22 cellular contexts compared by ENCODE assay signal in the genomic region with DNA sequence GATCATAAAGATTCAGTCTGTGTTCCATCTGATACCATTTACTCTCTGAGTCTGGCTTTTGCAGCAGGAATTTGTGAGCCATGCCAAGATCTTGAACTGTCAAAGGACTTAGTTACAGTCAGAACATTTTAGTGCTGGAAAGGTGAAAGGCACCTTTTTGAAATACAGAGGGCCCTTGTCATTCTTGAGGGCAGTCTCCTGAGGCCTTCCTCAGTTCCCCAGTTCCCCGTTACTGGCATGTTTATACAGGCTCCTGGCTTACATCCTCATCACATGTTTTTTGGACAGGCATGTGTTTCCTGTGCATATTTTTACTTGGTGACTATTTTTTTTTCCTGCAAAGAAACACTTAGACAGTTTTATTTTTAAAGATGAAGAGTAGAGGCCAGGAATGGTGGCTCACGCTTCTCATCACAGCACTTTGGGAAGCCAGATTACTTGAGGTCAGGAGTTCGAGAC. TPM values are rescaled to one million over a fixed set of nuclear protein-coding genes. Genes with fewer than 3 reads are reported as not detected.
DNase-seq lines count a peak whose midpoint lies in the region; ATAC-seq and TF ChIP-seq lines count a peak whose summit lies in the region.
"Had no signal": no experiment of that assay in that cellular context is flagged by ENCODE, and none has a peak within 500 bp of the region (broad histone marks: within the 10 kb centered on the region; RNA-seq: fewer than 3 reads in every experiment).

No MANE protein-coding gene starts in this region.

- H3K9me3 ChIP-seq in right cardiac atrium (ENCODE audit: control insufficient read depth, low read length) (no peaks in the 10 kb centered on the region), right atrium auricular region (no peaks in the 10 kb centered on the region), osteoblast (ENCODE audit: low read depth, low read length) (no peaks in the 10 kb centered on the region)
- H3K9me3 ChIP-seq: mucosa of descending colon had no signal

- no peak overlapping the region for H3K4me3 ChIP-seq in right cardiac atrium (ENCODE audit: low read length)
- no peak overlapping the region for H3K4me3 ChIP-seq in right atrium auricular region
- no peak overlapping the region for H3K4me3 ChIP-seq in osteoblast (ENCODE audit: insufficient read depth, low read length)
- H3K4me3 ChIP-seq: mucosa of descending colon, smooth muscle cell had no signal

- no peaks in the 10 kb centered on the region for H3K4me1 ChIP-seq in right cardiac atrium (ENCODE audit: control insufficient read depth, insufficient read depth, low read length)
- peaks cover 0 to 10% of the 10 kb centered on the region in 2 donors for H3K4me1 ChIP-seq in right atrium auricular region
- H3K4me1 ChIP-seq in osteoblast (ENCODE audit: insufficient read depth, low read length), result peaks cover 9% of the 10 kb centered on the region

- ATAC-seq in right cardiac atrium, result peak; percentile 29 to 77
- no peak for ATAC-seq in HG03045 (IDR thresholded peaks at IDR 0.05; ENCODE audit: unreplicated experiment)
- ATAC-seq: mucosa of descending colon; PC-3; stimulated activated naive B cell treated with anti-CD40 and anti-IgM and Interleukin-4, amounts not matched to agents 10 μg/mL and 1 μg/mL and 100 μg/mL, for 72 hours had no signal

- H3K27me3 ChIP-seq in right cardiac atrium (ENCODE audit: control insufficient read depth, insufficient read depth) (no peaks in the 10 kb centered on the region), right atrium auricular region (no peaks in the 10 kb centered on the region), osteoblast (ENCODE audit: insufficient read depth, low read length) (no peaks in the 10 kb centered on the region)

- H3K79me2 ChIP-seq in osteoblast (ENCODE audit: insufficient read depth, low read length), result no peaks in the 10 kb centered on the region

- TF ChIP-seq CTCF in right atrium auricular region (IDR thresholded peaks at IDR 0.05), result no peak
- TF ChIP-seq CTCF in osteoblast (IDR thresholded peaks at IDR 0.05; ENCODE audit: extremely low read depth, low read depth, low read length), result no peak

- H3K27ac ChIP-seq in right cardiac atrium (ENCODE audit: low read length) (peak overlapping the region; percentile 37), right atrium auricular region (peak overlapping the region in 1 of 2 donors; percentile 48), epithelial cell of prostate (peak overlapping the region; percentile 44), osteoblast (ENCODE audit: low read depth, low read length) (no peak overlapping the region)

- H3K4me2 ChIP-seq in osteoblast (ENCODE audit: insufficient read depth, low read length), result no peak overlapping the region
- H3K4me2 ChIP-seq: smooth muscle cell had no signal

- intact Hi-C loops in right cardiac atrium (cut with DNase I), result loop anchor here in 3 of 4 donors (5.0 to 10.0 kb wide), 3 partner anchors 293 to 446 kb away; no protein-coding TSS in a partner anchor

- WGBS in right cardiac atrium, result 41% methylated on average over 3 of the region's 3 CpGs

- no peak for DNase-seq in right cardiac atrium
- no peak for DNase-seq in right atrium auricular region (ENCODE audit: low spot score)
- DNase-seq in epithelial cell of prostate (ENCODE audit: low read depth, low spot score), result no peak
- no peak for DNase-seq in osteoblast (ENCODE audit: insufficient read length, low spot score, missing footprints)
- DNase-seq in cerebellum (ENCODE audit: low spot score), result no peak
- no peak for DNase-seq in GM19238 (ENCODE audit: insufficient read length, low spot score)
- DNase-seq in COLO668 (lab: John Stamatoyannopoulos, UW; ENCODE audit: unreplicated experiment), result no peak
- DNase-seq: activated naive CD4-positive, alpha-beta T cell treated with anti-CD3 and anti-CD28 coated beads, Interleukin-2, amount 10 ng/mL, durations not matched to agents 7 days and 5 days; activated T-cell treated with anti-CD3 and anti-CD28 coated beads for 4 hours; CD4-positive, alpha-beta memory T cell; central memory CD4-positive, alpha-beta T cell; DND-41; hippocampal formation; kidney; mucosa of descending colon; NCI-H1048; NCI-H774; nucleus accumbens; PC-3; stimulated activated naive B cell treated with anti-CD40 and anti-IgM and Interleukin-4, amounts not matched to agents 10 μg/mL and 1 μg/mL and 100 μg/mL, for 72 hours had no signal

- no peaks in the 10 kb centered on the region for H4K20me1 ChIP-seq in osteoblast (ENCODE audit: insufficient read depth, low read length)

- H2AFZ ChIP-seq in osteoblast (ENCODE audit: low read length), result peak overlapping the region; percentile 68

- H3K36me3 ChIP-seq in right atrium auricular region (no peaks in the 10 kb centered on the region), osteoblast (ENCODE audit: insufficient read depth, low read length) (no peaks in the 10 kb centered on the region)

RNA-seq across cellular contexts. Expression of a gene that starts 21.0 kb away (rescaled TPM):
- under 1 TPM; 0.14 to 0.42 (median 0.29) TPM for total RNA-seq in right cardiac atrium
- 0.16 TPM for polyA plus RNA-seq in right cardiac atrium
- total RNA-seq in right atrium auricular region, result under 1 TPM in 1 of 2 donors, not detected in 1; 0.28 TPM
- total RNA-seq in osteoblast, result 2.2 and 3.2 TPM in 2 replicates
- total RNA-seq in cerebellum, result 21.2 TPM
